11 cellular contexts compared by ENCODE assay signal in the genomic region with DNA sequence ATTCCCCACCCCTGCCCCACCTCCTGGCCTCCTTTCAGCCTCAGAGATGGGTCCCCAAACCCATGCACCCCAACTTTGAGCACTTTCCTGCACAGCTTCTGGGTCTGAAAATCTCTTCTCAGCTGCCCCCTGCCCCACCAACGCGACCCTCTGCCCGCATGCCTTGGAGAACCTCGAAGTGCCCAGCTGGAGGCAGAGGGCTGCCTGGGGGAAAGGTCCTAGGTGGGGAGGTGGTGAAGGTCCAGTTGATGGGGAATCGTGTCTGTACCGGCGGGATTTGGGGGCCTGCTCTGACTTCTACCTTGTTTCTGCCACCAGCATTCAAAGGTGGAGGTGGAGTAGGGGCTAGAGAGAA. TPM values are rescaled to one million over a fixed set of nuclear protein-coding genes. Genes with fewer than 3 reads are reported as not detected.
A peak's percentile ranks its signal among the peaks of the same experiment; 100 is the strongest.
DNase-seq lines count a peak whose midpoint lies in the region; ATAC-seq, FAIRE-seq and TF ChIP-seq lines count a peak whose summit lies in the region.
"Had no signal": no experiment of that assay in that cellular context is flagged by ENCODE, and none has a peak within 500 bp of the region (broad histone marks: within the 10 kb centered on the region; RNA-seq: fewer than 3 reads in every experiment).

No MANE protein-coding gene starts in this region.

- no peaks in the 10 kb centered on the region for H3K36me3 ChIP-seq in kidney (ENCODE audit: control insufficient read depth in 1 of 2, insufficient read depth in 2 of 2, low read length in 2 of 2)

- H3K9ac ChIP-seq in kidney (ENCODE audit: low read length in 2 of 2), result no peak overlapping the region

- intact Hi-C loops in natural killer cell (cut with micrococcal nuclease), result loop anchor here (2.0 to 10.0 kb wide), 3 partner anchors 118 to 255 kb away; no protein-coding TSS in a partner anchor
- intact Hi-C loops in kidney (cut with DNase I), result no loop called here

- peak; percentile 35 for DNase-seq in activated T-cell treated with anti-CD3 and anti-CD28 coated beads, Interleukin-2, amount 50 U/mL, for 1 hour
- DNase-seq in activated T-cell treated with anti-CD3 and anti-CD28 coated beads, Interleukin-2, amount 50 U/mL, for 48 hours, result no peak
- DNase-seq in coronary artery (ENCODE audit: low spot score) (no peak), natural killer cell (no peak), type B pancreatic cell (ENCODE audit: extremely low spot score, unreplicated experiment) (no peak), NCI-H2107 treated with DMSO at 0.1 percent for 48 hours (lab: John Stamatoyannopoulos, UW; ENCODE audit: unreplicated experiment) (no peak), kidney (no peak)
- DNase-seq: foreskin fibroblast, NCI-H187 treated with DMSO at 0.1 percent for 48 hours had no signal

- TF ChIP-seq CTCF in coronary artery (IDR thresholded peaks at IDR 0.05) (no peak), natural killer cell (IDR thresholded peaks at IDR 0.05) (no peak), type B pancreatic cell (conservative IDR thresholded peaks at IDR 0.05) (no peak), kidney (IDR thresholded peaks at IDR 0.05; ENCODE audit: borderline replicate concordance, extremely low read depth, insufficient read depth) (no peak)

- H3K27ac Mint-ChIP-seq in natural killer cell (no peak overlapping the region), type B pancreatic cell (no peak overlapping the region)

- H3K4me3 ChIP-seq in coronary artery (peak overlapping the region; percentile 89), kidney (ENCODE audit: low read length in 2 of 2) (peak overlapping the region in 1 of 2 donors; percentile 21)

- no peaks in the 10 kb centered on the region for H3K9me3 ChIP-seq in kidney (ENCODE audit: control insufficient read depth in 1 of 2, low read length in 2 of 2)

- ATAC-seq in natural killer cell (no peak), HG03108 (IDR thresholded peaks at IDR 0.05; ENCODE audit: unreplicated experiment) (no peak)
- ATAC-seq: left lobe of liver had no signal

- peak overlapping the region; percentile 60 to 77 for H3K27ac ChIP-seq in coronary artery
- no peak overlapping the region for H3K27ac ChIP-seq in kidney (ENCODE audit: low read depth in 2 of 2, low read length in 2 of 2)

- no peaks in the 10 kb centered on the region for H3K4me1 ChIP-seq in kidney (ENCODE audit: control insufficient read depth in 1 of 2, insufficient read depth in 1 of 2, low read depth in 1 of 2, low read length in 2 of 2)

- H3K4me3 Mint-ChIP-seq in natural killer cell, result peak overlapping the region; percentile 56
- peak overlapping the region; percentile 88 for H3K4me3 Mint-ChIP-seq in type B pancreatic cell

- H3K4me1 Mint-ChIP-seq in natural killer cell (peaks cover 5 to 16% of the 10 kb centered on the region in 2 donors), type B pancreatic cell (ENCODE audit: unreplicated experiment) (peaks cover 37% of the 10 kb centered on the region)

- H3K9me3 Mint-ChIP-seq in natural killer cell (no peaks in the 10 kb centered on the region), type B pancreatic cell (no peaks in the 10 kb centered on the region)

- no peak for FAIRE-seq in kidney (lab: Jason Lieb, UNC)

- peaks cover under 1 to 22% of the 10 kb centered on the region in 2 donors for H3K27me3 Mint-ChIP-seq in natural killer cell (ENCODE audit: low read depth in 2 of 2)
- peaks cover 20% of the 10 kb centered on the region for H3K27me3 Mint-ChIP-seq in type B pancreatic cell

- H3K36me3 Mint-ChIP-seq in natural killer cell (no peaks in the 10 kb centered on the region), type B pancreatic cell (peaks cover 21% of the 10 kb centered on the region)

RNA-seq across cellular contexts. Expression of a gene that starts 1.3 kb away (rescaled TPM):
- total RNA-seq in natural killer cell (1 to 10 TPM in 2 of 3 donors, under 1 TPM in 1; 0.75 to 1.5 (median 1.0) TPM), type B pancreatic cell (ENCODE audit: low replicate concordance) (33.8 and 43.2 TPM in 2 replicates), kidney (9.9 TPM)
- 1.1 TPM for polyA plus RNA-seq in kidney (ENCODE audit: insufficient read depth, low read depth, low replicate concordance)

Comparison
In these comparisons a context has a peak if more than half of its experiments do, and no peak if none do; other contexts are left out.
1. H3K27ac ChIP-seq: peak in coronary artery (2 of 2); none in kidney (0 of 2).